ENCODE assay signal across 21 cellular contexts in the genomic region with DNA sequence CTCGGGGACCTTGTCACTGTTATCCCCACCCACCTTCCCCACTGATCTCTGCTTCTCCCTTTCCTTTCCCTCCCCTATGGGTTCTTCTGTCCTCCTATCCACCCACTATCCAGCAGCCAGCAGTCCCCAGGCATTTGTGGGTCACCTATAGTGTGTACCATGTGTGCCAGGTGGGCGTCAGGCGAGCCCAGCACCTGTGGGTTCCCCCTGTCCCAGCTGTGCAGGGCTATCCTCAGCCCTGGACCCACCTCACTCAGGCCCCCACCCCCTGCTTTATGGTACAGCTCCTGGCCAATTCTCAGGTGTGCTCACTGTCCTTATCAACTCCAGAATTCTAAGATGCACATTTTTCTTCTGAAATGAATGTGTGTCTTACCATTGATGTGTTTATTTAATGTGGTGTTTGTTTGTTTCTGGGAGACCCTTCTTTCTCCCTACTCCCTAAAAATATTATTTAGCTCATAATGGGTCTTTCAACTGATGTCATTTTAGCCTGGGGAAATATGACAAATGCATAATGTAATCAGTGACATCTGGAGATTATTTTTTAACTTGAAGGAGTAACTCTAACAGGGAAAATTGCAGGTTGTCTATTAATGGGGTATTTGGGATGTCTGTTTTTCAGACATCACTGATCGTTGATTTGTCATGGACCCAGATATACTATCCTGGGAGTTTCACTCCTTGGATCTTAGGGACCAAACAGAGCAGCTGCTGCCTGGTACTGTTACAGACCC.
"Had no signal": no experiment of that assay in that cellular context is flagged by ENCODE, and none has a peak within 500 bp of the region (broad histone marks: within the 10 kb centered on the region; RNA-seq: fewer than 3 reads in every experiment).

No MANE protein-coding gene starts in this region.

- H3K4me3 ChIP-seq: heart left ventricle, right atrium auricular region, sigmoid colon, skin epidermis, testis, tibial nerve, upper lobe of right lung had no signal

- H3K4me3 Mint-ChIP-seq: dendritic cell treated with granulocyte-macrophage colony-stimulating factor and Interleukin-4, amounts not matched to agents 40 ng/mL and 50 ng/mL, for 4 days; naive thymus-derived CD4-positive, alpha-beta T cell; neural crest cell; stimulated activated naive B cell treated with anti-CD40 and anti-IgM and Interleukin-4, amounts not matched to agents 10 μg/mL and 1 μg/mL and 100 μg/mL, for 72 hours; stimulated activated naive CD8-positive, alpha-beta T cell treated with anti-CD3 and anti-CD28 coated beads, Interleukin-15, amount 100 ng/mL, for 72 hours had no signal

- H3K36me3 ChIP-seq: heart left ventricle, right atrium auricular region, sigmoid colon, tibial nerve, upper lobe of right lung had no signal

- DNase-seq: hippocampal formation; kidney glomerular epithelial cell; mammary epithelial cell; naive thymus-derived CD4-positive, alpha-beta T cell; posterior cingulate gyrus; sigmoid colon; stimulated activated CD4-positive, alpha-beta T cell treated with anti-CD3 and anti-CD28 coated beads, Interleukin-2, amount 100 ng/mL, for 24 hours; stimulated activated CD4-positive, alpha-beta T cell treated with anti-CD3 and anti-CD28 coated beads, Interleukin-4, amount 100 ng/mL, for 4 hours; stimulated activated naive B cell treated with anti-CD40 and anti-IgM and Interleukin-4, amounts not matched to agents 10 μg/mL and 1 μg/mL and 100 μg/mL, for 72 hours; stimulated activated naive CD8-positive, alpha-beta T cell treated with anti-CD3 and anti-CD28 coated beads, Interleukin-15, amount 100 ng/mL, for 72 hours; testis; upper lobe of right lung had no signal

- H3K27ac Mint-ChIP-seq: dendritic cell treated with granulocyte-macrophage colony-stimulating factor and Interleukin-4, amounts not matched to agents 40 ng/mL and 50 ng/mL, for 4 days; naive thymus-derived CD4-positive, alpha-beta T cell; stimulated activated naive B cell treated with anti-CD40 and anti-IgM and Interleukin-4, amounts not matched to agents 10 μg/mL and 1 μg/mL and 100 μg/mL, for 72 hours; stimulated activated naive CD8-positive, alpha-beta T cell treated with anti-CD3 and anti-CD28 coated beads, Interleukin-15, amount 100 ng/mL, for 72 hours had no signal

- H3K4me1 ChIP-seq: right atrium auricular region, sigmoid colon, testis, upper lobe of right lung had no signal

- H3K27me3 ChIP-seq: heart left ventricle, right atrium auricular region, sigmoid colon, testis, tibial nerve, upper lobe of right lung had no signal

- H3K4me1 Mint-ChIP-seq: stimulated activated naive B cell treated with anti-CD40 and anti-IgM and Interleukin-4, amounts not matched to agents 10 μg/mL and 1 μg/mL and 100 μg/mL, for 72 hours; stimulated activated naive CD8-positive, alpha-beta T cell treated with anti-CD3 and anti-CD28 coated beads, Interleukin-15, amount 100 ng/mL, for 72 hours had no signal

- ATAC-seq: heart left ventricle; naive thymus-derived CD4-positive, alpha-beta T cell; stimulated activated naive B cell treated with anti-CD40 and anti-IgM and Interleukin-4, amounts not matched to agents 10 μg/mL and 1 μg/mL and 100 μg/mL, for 72 hours; upper lobe of right lung had no signal

- H3K9me3 ChIP-seq: heart left ventricle, right atrium auricular region, sigmoid colon, testis, tibial nerve, upper lobe of right lung had no signal

- FAIRE-seq: colon, frontal cortex, islet of Langerhans had no signal

- H3K36me3 Mint-ChIP-seq: naive thymus-derived CD4-positive, alpha-beta T cell; stimulated activated naive B cell treated with anti-CD40 and anti-IgM and Interleukin-4, amounts not matched to agents 10 μg/mL and 1 μg/mL and 100 μg/mL, for 72 hours had no signal

- H3K27ac ChIP-seq: heart left ventricle, right atrium auricular region, sigmoid colon, skin epidermis, testis, tibial nerve, upper lobe of right lung had no signal
